ENCODE assay signal across 13 cellular contexts in genomic region chr7:129840757-129841156, GRCh38.
DNase-seq lines count a peak whose midpoint lies in the region; ATAC-seq and TF ChIP-seq lines count a peak whose summit lies in the region.
"Had no signal": no experiment of that assay in that cellular context is flagged by ENCODE, and none has a peak within 500 bp of the region (broad histone marks: within the 10 kb centered on the region; RNA-seq: fewer than 3 reads in every experiment).

No MANE protein-coding gene starts in this region.

- POLR2A ChIA-PET in MCF 10A (lab: Yijun Ruan, JAX), result interaction anchor here (0.7 to 3.1 kb wide), 9 partner anchors 10 to 169 kb away, joined by 3 to 14 read pairs (median 5); no protein-coding TSS in a partner anchor
- POLR2A ChIA-PET in activated CD8-positive, alpha-beta T cell treated with anti-CD3 and anti-CD28 coated beads for 36 hours (lab: Charles Lee), result interaction anchor here (1.1 kb wide), 2 partner anchors 9 to 15 kb away, joined by 3 read pairs; no protein-coding TSS in a partner anchor

- no peak overlapping the region for H3K4me3 ChIP-seq in breast epithelium
- H3K4me3 ChIP-seq in heart right ventricle, result no peak overlapping the region
- no peak overlapping the region for H3K4me3 ChIP-seq in tibial artery

- TF ChIP-seq POLR2A in breast epithelium (IDR thresholded peaks at IDR 0.05), result no peak

- H3K4me3 Mint-ChIP-seq in MCF 10A (ENCODE audit: unreplicated experiment), result no peak overlapping the region
- no peak overlapping the region for H3K4me3 Mint-ChIP-seq in activated CD8-positive, alpha-beta T cell treated with anti-CD3 and anti-CD28 coated beads for 36 hours
- H3K4me3 Mint-ChIP-seq: IgD-negative memory B cell had no signal

- peak; percentile 63 for DNase-seq in MCF 10A (ENCODE audit: unreplicated experiment)
- no peak for DNase-seq in breast epithelium (ENCODE audit: low spot score in 2 of 2)
- peak; percentile 15 for DNase-seq in activated CD8-positive, alpha-beta T cell treated with anti-CD3 and anti-CD28 coated beads for 36 hours
- no peak for DNase-seq in heart right ventricle
- DNase-seq in tibial artery, result no peak
- DNase-seq in NCI-H526 treated with DMSO at 0.1 percent for 48 hours (lab: John Stamatoyannopoulos, UW), result no peak
- DNase-seq in NCI-H1105 treated with DMSO at 0.1 percent for 48 hours (lab: John Stamatoyannopoulos, UW), result no peak
- DNase-seq: activated CD4-positive, alpha-beta T cell treated with anti-CD3 and anti-CD28 coated beads, Interleukin-2, amount 50 U/mL, for 4 hours; GDM1; left colon; NCI-H510A had no signal

- ATAC-seq in activated CD8-positive, alpha-beta T cell treated with anti-CD3 and anti-CD28 coated beads for 36 hours, result no peak
- ATAC-seq in heart right ventricle (peak in 7 of 8 donors; percentile 39 to 75 (median 69)), GM18511 (IDR thresholded peaks at IDR 0.05; ENCODE audit: unreplicated experiment) (no peak)
- ATAC-seq: left colon had no signal

- H3K9me3 ChIP-seq in breast epithelium, result no peaks in the 10 kb centered on the region
- H3K9me3 ChIP-seq in heart right ventricle, result no peaks in the 10 kb centered on the region
- H3K9me3 ChIP-seq in tibial artery, result no peaks in the 10 kb centered on the region

- H3K4me1 ChIP-seq in breast epithelium, result peaks cover 0 to 14% of the 10 kb centered on the region in 2 donors
- peaks cover 7 to 83% (median 54%) of the 10 kb centered on the region in 9 donors for H3K4me1 ChIP-seq in heart right ventricle
- peaks cover 0 to 50% (median 27%) of the 10 kb centered on the region in 4 donors for H3K4me1 ChIP-seq in tibial artery

- intact Hi-C loops in MCF 10A (cut with micrococcal nuclease), result no loop called here
- intact Hi-C loops in breast epithelium (cut with DNase I; ENCODE audit: low total_unique reads), result no loop called here
- intact Hi-C loops in activated CD8-positive, alpha-beta T cell treated with anti-CD3 and anti-CD28 coated beads for 36 hours (cut with micrococcal nuclease), result no loop called here
- intact Hi-C loops in heart right ventricle (cut with DNase I), result no loop called here
- intact Hi-C loops in tibial artery (cut with DNase I; ENCODE audit: low total_unique reads), result no loop called here

- TF ChIP-seq CTCF in MCF 10A (IDR thresholded peaks at IDR 0.05; ENCODE audit: unreplicated experiment) (no peak), breast epithelium (IDR thresholded peaks at IDR 0.05) (no peak), heart right ventricle (IDR thresholded peaks at IDR 0.05) (no peak), tibial artery (IDR thresholded peaks at IDR 0.05) (no peak)
- no peak for TF ChIP-seq CTCF in activated CD8-positive, alpha-beta T cell treated with anti-CD3 and anti-CD28 coated beads for 36 hours (IDR thresholded peaks at IDR 0.05)

- peak overlapping the region; percentile 66 for H3K27ac Mint-ChIP-seq in MCF 10A (ENCODE audit: low read depth, unreplicated experiment)
- H3K27ac Mint-ChIP-seq in activated CD8-positive, alpha-beta T cell treated with anti-CD3 and anti-CD28 coated beads for 36 hours, result peak overlapping the region; percentile 63

- no peaks in the 10 kb centered on the region for H3K9me3 Mint-ChIP-seq in MCF 10A (ENCODE audit: unreplicated experiment)
- no peaks in the 10 kb centered on the region for H3K9me3 Mint-ChIP-seq in activated CD8-positive, alpha-beta T cell treated with anti-CD3 and anti-CD28 coated beads for 36 hours
- H3K9me3 Mint-ChIP-seq: IgD-negative memory B cell had no signal

- no peaks in the 10 kb centered on the region for H3K27me3 Mint-ChIP-seq in MCF 10A (ENCODE audit: insufficient read depth, unreplicated experiment)
- no peaks in the 10 kb centered on the region for H3K27me3 Mint-ChIP-seq in activated CD8-positive, alpha-beta T cell treated with anti-CD3 and anti-CD28 coated beads for 36 hours
- H3K27me3 Mint-ChIP-seq: IgD-negative memory B cell had no signal

- H3K36me3 ChIP-seq in breast epithelium (no peaks in the 10 kb centered on the region), heart right ventricle (peaks cover 0 to 34% (median 4%) of the 10 kb centered on the region in 9 donors), tibial artery (peaks cover 5 to 26% (median 20%) of the 10 kb centered on the region in 3 donors)

- no peaks in the 10 kb centered on the region for H3K27me3 ChIP-seq in breast epithelium
- no peaks in the 10 kb centered on the region for H3K27me3 ChIP-seq in heart right ventricle
- H3K27me3 ChIP-seq in tibial artery, result no peaks in the 10 kb centered on the region

- CTCF ChIA-PET in MCF 10A (lab: Yijun Ruan, JAX), result interaction anchor here (0.5 to 2.5 kb wide), 3 partner anchors 11 to 370 kb away, joined by 3 to 15 read pairs (median 3); no protein-coding TSS in a partner anchor
- CTCF ChIA-PET in activated CD8-positive, alpha-beta T cell treated with anti-CD3 and anti-CD28 coated beads for 36 hours (lab: Charles Lee), result interaction anchor here (1.1 to 3.0 kb wide), 5 partner anchors 11 to 170 kb away, joined by 3 to 17 read pairs (median 5); no protein-coding TSS in a partner anchor

- H3K27ac ChIP-seq in breast epithelium (no peak overlapping the region), heart right ventricle (peak overlapping the region in 8 of 10 donors; percentile 26 to 72 (median 63)), tibial artery (peak overlapping the region; percentile 15 to 17)

- WGBS in heart right ventricle, 2 donors, result 31 to 43% methylated on average over 4 of the region's 4 CpGs

- BruUV-seq in MCF 10A (replicated peaks; lab: Mats Ljungman, UMichigan), result no TSS peak

- peaks cover 39% of the 10 kb centered on the region for H3K36me3 Mint-ChIP-seq in MCF 10A (ENCODE audit: insufficient read depth, unreplicated experiment)
- H3K36me3 Mint-ChIP-seq in activated CD8-positive, alpha-beta T cell treated with anti-CD3 and anti-CD28 coated beads for 36 hours (ENCODE audit: low read depth), result no peaks in the 10 kb centered on the region
- H3K36me3 Mint-ChIP-seq: IgD-negative memory B cell had no signal

- H3K4me1 Mint-ChIP-seq in MCF 10A (ENCODE audit: insufficient read depth, unreplicated experiment), result peaks cover 38% of the 10 kb centered on the region
- H3K4me1 Mint-ChIP-seq in activated CD8-positive, alpha-beta T cell treated with anti-CD3 and anti-CD28 coated beads for 36 hours (ENCODE audit: low read depth), result peaks cover 41% of the 10 kb centered on the region

Comparison
In these comparisons a context has a peak if more than half of its experiments do, and no peak if none do; other contexts are left out.
1. DNase-seq: peak in MCF 10A (single experiment) and activated CD8-positive, alpha-beta T cell treated with anti-CD3 and anti-CD28 coated beads for 36 hours (single experiment); none in breast epithelium (0 of 2), heart right ventricle (0 of 2), tibial artery (0 of 2), NCI-H526 treated with DMSO at 0.1 percent for 48 hours (single experiment) and NCI-H1105 treated with DMSO at 0.1 percent for 48 hours (single experiment).
2. H3K27ac ChIP-seq: peak in heart right ventricle (8 of 10) and tibial artery (2 of 2); none in breast epithelium (0 of 2).
3. ATAC-seq: peak in heart right ventricle (7 of 8); none in activated CD8-positive, alpha-beta T cell treated with anti-CD3 and anti-CD28 coated beads for 36 hours (single experiment) and GM18511 (single experiment).